In genomic region chr12:124013073-124013472, GRCh38 we compare ENCODE assay signal across 20 cellular contexts.
"Had no signal": no experiment of that assay in that cellular context is flagged by ENCODE, and none has a peak within 500 bp of the region (broad histone marks: within the 10 kb centered on the region; RNA-seq: fewer than 3 reads in every experiment).

No MANE protein-coding gene starts in this region.

- H3K27ac Mint-ChIP-seq: activated CD4-positive, alpha-beta memory T cell treated with anti-CD3 and anti-CD28 coated beads, Interleukin-2, amount 10 ng/mL, durations not matched to agents 7 days and 5 days; activated naive CD4-positive, alpha-beta T cell treated with anti-CD3 and anti-CD28 coated beads, Interleukin-2, amount 50 U/mL, for 24 hours; memory B cell; stimulated activated memory B cell treated with anti-CD40 and anti-IgM and Interleukin-4, amounts not matched to agents 10 μg/mL and 1 μg/mL and 100 μg/mL, for 72 hours; T-helper 1 cell treated with Interleukin-12 subunit alpha and Interleukin-12 subunit beta and Interleukin-4 antibody, amounts not matched to agents 30 μg/mL and 1 μg/mL, for 36 hours had no signal

- H3K27me3 Mint-ChIP-seq: activated CD4-positive, alpha-beta memory T cell treated with anti-CD3 and anti-CD28 coated beads, Interleukin-2, amount 10 ng/mL, durations not matched to agents 7 days and 5 days; activated naive CD4-positive, alpha-beta T cell treated with anti-CD3 and anti-CD28 coated beads, Interleukin-2, amount 50 U/mL, for 24 hours; memory B cell; stimulated activated memory B cell treated with anti-CD40 and anti-IgM and Interleukin-4, amounts not matched to agents 10 μg/mL and 1 μg/mL and 100 μg/mL, for 72 hours had no signal

- ATAC-seq: body of pancreas; left colon; right lobe of liver; stimulated activated memory B cell treated with anti-CD40 and anti-IgM and Interleukin-4, amounts not matched to agents 10 μg/mL and 1 μg/mL and 100 μg/mL, for 72 hours had no signal

- H3K4me3 Mint-ChIP-seq: activated CD4-positive, alpha-beta memory T cell treated with anti-CD3 and anti-CD28 coated beads, Interleukin-2, amount 10 ng/mL, durations not matched to agents 7 days and 5 days; activated naive CD4-positive, alpha-beta T cell treated with anti-CD3 and anti-CD28 coated beads, Interleukin-2, amount 50 U/mL, for 24 hours; memory B cell; stimulated activated memory B cell treated with anti-CD40 and anti-IgM and Interleukin-4, amounts not matched to agents 10 μg/mL and 1 μg/mL and 100 μg/mL, for 72 hours; T-helper 1 cell treated with Interleukin-12 subunit alpha and Interleukin-12 subunit beta and Interleukin-4 antibody, amounts not matched to agents 30 μg/mL and 1 μg/mL, for 36 hours had no signal

- DNase-seq: activated CD4-positive, alpha-beta memory T cell treated with anti-CD3 and anti-CD28 coated beads, Interleukin-2, amount 10 ng/mL, durations not matched to agents 7 days and 5 days; activated CD4-positive, alpha-beta T cell treated with anti-CD3 and anti-CD28 coated beads for 4 hours; activated CD4-positive, CD25-positive, alpha-beta regulatory T cell; activated gamma-delta T cell treated with Interleukin-2 at 50 U/mL for 16 hours; activated T-cell treated with anti-CD3 and anti-CD28 coated beads for 4 hours; anterior cingulate cortex; body of pancreas; erythroblast; foreskin fibroblast; left colon; nucleus accumbens; right lobe of liver; small intestine; stimulated activated CD4-positive, alpha-beta T cell treated with anti-CD3 and anti-CD28 coated beads, Interleukin-2, amount 100 ng/mL, for 24 hours; trophoblast cell; uterus had no signal

- H3K9me3 Mint-ChIP-seq: activated CD4-positive, alpha-beta memory T cell treated with anti-CD3 and anti-CD28 coated beads, Interleukin-2, amount 10 ng/mL, durations not matched to agents 7 days and 5 days; activated naive CD4-positive, alpha-beta T cell treated with anti-CD3 and anti-CD28 coated beads, Interleukin-2, amount 50 U/mL, for 24 hours; memory B cell; stimulated activated memory B cell treated with anti-CD40 and anti-IgM and Interleukin-4, amounts not matched to agents 10 μg/mL and 1 μg/mL and 100 μg/mL, for 72 hours; T-helper 1 cell treated with Interleukin-12 subunit alpha and Interleukin-12 subunit beta and Interleukin-4 antibody, amounts not matched to agents 30 μg/mL and 1 μg/mL, for 36 hours had no signal
